Comparison of ENCODE assay signal across 1 cellular context in genomic region chr7:76148947-76149346, GRCh38. TPM values are rescaled to one million over a fixed set of nuclear protein-coding genes. Genes with fewer than 3 reads are reported as not detected.
"Had no signal": no experiment of that assay in that cellular context is flagged by ENCODE, and none has a peak within 500 bp of the region (broad histone marks: within the 10 kb centered on the region; RNA-seq: fewer than 3 reads in every experiment).

No MANE protein-coding gene starts in this region.

RNA-seq across cellular contexts. Expression of gene SRRM3, which starts 52.7 kb away (rescaled TPM):
- polyA plus RNA-seq: IgD-negative memory B cell had no signal
